Comparison of ENCODE assay signal across 8 cellular contexts in the genomic region with DNA sequence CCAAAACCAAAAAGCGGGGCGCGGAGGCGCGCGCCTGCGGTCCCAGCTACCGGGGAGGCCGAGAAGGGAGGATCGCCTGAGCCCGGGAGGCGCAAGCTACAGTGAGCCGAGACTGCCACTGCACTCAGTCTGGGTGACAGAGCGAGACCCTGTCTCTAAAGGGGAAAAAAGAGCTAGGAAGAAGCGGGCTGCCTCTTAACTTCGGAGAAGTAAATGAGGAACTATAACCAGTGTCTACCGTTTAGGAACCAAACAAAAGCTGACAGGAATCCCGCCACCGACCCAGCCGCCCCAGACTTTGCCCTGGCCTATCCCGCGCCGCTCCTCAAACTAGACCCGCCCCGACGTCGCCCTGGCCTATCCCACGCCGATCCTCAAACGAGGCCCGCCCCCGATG. TPM values are rescaled to one million over a fixed set of nuclear protein-coding genes. Genes with fewer than 3 reads are reported as not detected.
DNase-seq lines count a peak whose midpoint lies in the region; ATAC-seq and TF ChIP-seq lines count a peak whose summit lies in the region.

No MANE protein-coding gene starts in this region.

- H3K4me2 ChIP-seq in hepatocyte: peak overlapping the region; percentile 77

- H3K27me3 ChIP-seq in hepatocyte (no peaks in the 10 kb centered on the region), subcutaneous abdominal adipose tissue (ENCODE audit: control insufficient read depth in 5 of 5, insufficient read depth in 4 of 5, low read length in 5 of 5) (no peaks in the 10 kb centered on the region)

- no peaks in the 10 kb centered on the region for H3K9me2 ChIP-seq in hepatocyte (replicated peaks; ENCODE audit: insufficient read depth)

- ATAC-seq in GM18505 (IDR thresholded peaks at IDR 0.05; ENCODE audit: unreplicated experiment): no peak
- peak; percentile 68 for ATAC-seq in HG02623 (IDR thresholded peaks at IDR 0.05; ENCODE audit: unreplicated experiment)

- WGBS in hepatocyte (ENCODE audit: low lambda C conversion rate, missing lambda C conversion rate): 49% methylated on average over 17 of the region's 32 CpGs

- no peaks in the 10 kb centered on the region for H3K9me3 ChIP-seq in hepatocyte (ENCODE audit: low read depth)
- H3K9me3 ChIP-seq in subcutaneous abdominal adipose tissue (ENCODE audit: control insufficient read depth in 5 of 5, low read length in 5 of 5): no peaks in the 10 kb centered on the region

- peaks cover 43% of the 10 kb centered on the region for H3K79me2 ChIP-seq in hepatocyte

- H3K27ac ChIP-seq in hepatocyte (peak overlapping the region; percentile 76), subcutaneous abdominal adipose tissue (ENCODE audit: low read depth, low read length) (peak overlapping the region; percentile 60)

- peak overlapping the region in 4 of 5 donors; percentile 34 to 74 (median 64) for H3K9ac ChIP-seq in subcutaneous abdominal adipose tissue (ENCODE audit: low read length in 5 of 5)

- TF ChIP-seq POLR2A in GM18505 (IDR thresholded peaks at IDR 0.05; ENCODE audit: borderline replicate concordance, extremely low read depth, insufficient read depth, insufficient read length): peak; percentile 47

- DNase-seq in hepatocyte (ENCODE audit: low spot score): no peak
- no peak for DNase-seq in A172 (ENCODE audit: low spot score)
- no peak for DNase-seq in NCI-H510A treated with DMSO at 0.1 percent for 48 hours (lab: John Stamatoyannopoulos, UW)
- DNase-seq in glomerular visceral epithelial cell (ENCODE audit: extremely low spot score): no peak

- peaks cover 26% of the 10 kb centered on the region for H4K20me1 ChIP-seq in hepatocyte (ENCODE audit: insufficient read depth, poor library complexity, severe bottlenecking)

- H3K4me1 ChIP-seq in hepatocyte (ENCODE audit: insufficient read depth) (peaks cover 31% of the 10 kb centered on the region), subcutaneous abdominal adipose tissue (ENCODE audit: control insufficient read depth in 5 of 5, insufficient read depth in 5 of 5, low read length in 5 of 5) (peaks cover 11 to 57% (median 46%) of the 10 kb centered on the region in 5 donors)

- TF ChIP-seq CTCF in WI38 (IDR thresholded peaks at IDR 0.05; ENCODE audit: low read depth, low read length): no peak
- no peak for TF ChIP-seq CTCF in hepatocyte (IDR thresholded peaks at IDR 0.05; ENCODE audit: poor library complexity)

- H3K4me3 ChIP-seq in WI38 (ENCODE audit: low read depth, low read length): peak overlapping the region; percentile 59
- H3K4me3 ChIP-seq in hepatocyte: no peak overlapping the region
- H3K4me3 ChIP-seq in subcutaneous abdominal adipose tissue (ENCODE audit: low read depth in 1 of 5, low read length in 5 of 5): peak overlapping the region; percentile 64 to 93 (median 78)

- H2AFZ ChIP-seq in hepatocyte: peak overlapping the region; percentile 31

- H3K36me3 ChIP-seq in hepatocyte (replicated peaks; ENCODE audit: insufficient read depth, low read depth): no peaks in the 10 kb centered on the region
- H3K36me3 ChIP-seq in subcutaneous abdominal adipose tissue (ENCODE audit: control insufficient read depth in 5 of 5, insufficient read depth in 5 of 5, low read length in 5 of 5): peaks cover 0 to 22% (median 21%) of the 10 kb centered on the region in 5 donors

RNA-seq across cellular contexts. Expression of gene SIVA1, which starts 0.6 kb away (rescaled TPM):
- 163 and 218 TPM in 2 replicates for total RNA-seq in hepatocyte
- polyA plus RNA-seq in hepatocyte: 140 and 149 TPM in 2 replicates
- total RNA-seq in A172 (2014; rRNA removed; shearing (Covaris generic)): 187 and 210 TPM in 2 replicates

RNA-seq across cellular contexts. Expression of gene ADSS1, which starts 28.3 kb away (rescaled TPM):
- 3.1 and 3.8 TPM in 2 replicates for total RNA-seq in hepatocyte
- 5.1 and 7.6 TPM in 2 replicates for polyA plus RNA-seq in hepatocyte
- total RNA-seq in A172 (2014; rRNA removed; shearing (Covaris generic)): 3.4 and 3.7 TPM in 2 replicates

RNA-seq across cellular contexts. Expression of gene AKT1, which starts 43.2 kb away (rescaled TPM):
- 120 and 124 TPM in 2 replicates for total RNA-seq in hepatocyte
- 155 and 159 TPM in 2 replicates for polyA plus RNA-seq in hepatocyte
- total RNA-seq in A172 (2014; rRNA removed; shearing (Covaris generic)): 105 and 107 TPM in 2 replicates

RNA-seq across cellular contexts. Expression of gene ZBTB42, which starts 48.6 kb away (rescaled TPM):
- total RNA-seq in hepatocyte: 8.6 and 13.0 TPM in 2 replicates
- polyA plus RNA-seq in hepatocyte: 3.6 TPM in 2 replicates
- 2.0 and 4.0 TPM in 2 replicates for total RNA-seq in A172 (2014; rRNA removed; shearing (Covaris generic))
